11 cellular contexts compared by ENCODE assay signal in genomic region chr4:183986645-183987528, GRCh38.
DNase-seq lines count a peak whose midpoint lies in the region; ATAC-seq and TF ChIP-seq lines count a peak whose summit lies in the region.
"Had no signal": no experiment of that assay in that cellular context is flagged by ENCODE, and none has a peak within 500 bp of the region (broad histone marks: within the 10 kb centered on the region; RNA-seq: fewer than 3 reads in every experiment).

No MANE protein-coding gene starts in this region.

- H3K27me3 Mint-ChIP-seq in nephron progenitor cell (ENCODE audit: low read depth, poor library complexity), result peaks cover 4% of the 10 kb centered on the region

- 73% methylated on average over 32 of the region's 33 CpGs for WGBS in suprapubic skin

- H3K4me1 Mint-ChIP-seq in nephron progenitor cell, result peaks cover 17% of the 10 kb centered on the region
- H3K4me1 Mint-ChIP-seq: activated T-helper 17 cell treated with anti-CD3 and anti-CD28 coated beads, Interleukin-2, amount 50 U/mL, for 72 hours; naive thymus-derived CD8-positive, alpha-beta T cell had no signal

- peak overlapping the region; percentile 65 to 79 for H3K27ac ChIP-seq in coronary artery
- H3K27ac ChIP-seq in left lung, result peak overlapping the region; percentile 49 to 71
- H3K27ac ChIP-seq in suprapubic skin, result peak overlapping the region; percentile 87

- no peaks in the 10 kb centered on the region for H3K36me3 ChIP-seq in MG63
- H3K36me3 ChIP-seq in left lung, result no peaks in the 10 kb centered on the region
- no peaks in the 10 kb centered on the region for H3K36me3 ChIP-seq in suprapubic skin

- H3K4me1 ChIP-seq in left lung (peaks cover 0 to 26% of the 10 kb centered on the region in 2 donors), suprapubic skin (peaks cover 18% of the 10 kb centered on the region)

- no peak for TF ChIP-seq POLR2A in suprapubic skin (IDR thresholded peaks at IDR 0.05)

- no peak overlapping the region for H3K27ac Mint-ChIP-seq in nephron progenitor cell
- H3K27ac Mint-ChIP-seq: activated T-helper 17 cell treated with anti-CD3 and anti-CD28 coated beads, Interleukin-2, amount 50 U/mL, for 72 hours; naive thymus-derived CD8-positive, alpha-beta T cell had no signal

- TF ChIP-seq CTCF in coronary artery (IDR thresholded peaks at IDR 0.05), result no peak
- TF ChIP-seq CTCF in left lung (IDR thresholded peaks at IDR 0.05), result no peak
- TF ChIP-seq CTCF in suprapubic skin (IDR thresholded peaks at IDR 0.05), result no peak
- TF ChIP-seq CTCF in nephron progenitor cell (IDR thresholded peaks at IDR 0.05), result no peak

- no peak overlapping the region for H3K4me3 Mint-ChIP-seq in nephron progenitor cell
- H3K4me3 Mint-ChIP-seq: activated T-helper 17 cell treated with anti-CD3 and anti-CD28 coated beads, Interleukin-2, amount 50 U/mL, for 72 hours; naive thymus-derived CD8-positive, alpha-beta T cell had no signal

- H3K27me3 ChIP-seq in MG63 (no peaks in the 10 kb centered on the region), left lung (no peaks in the 10 kb centered on the region), suprapubic skin (no peaks in the 10 kb centered on the region)

- DNase-seq in MG63 (no peak), coronary artery (ENCODE audit: low spot score) (no peak), left lung (no peak), suprapubic skin (ENCODE audit: low spot score in 2 of 2) (no peak), NCI-H1436 (lab: John Stamatoyannopoulos, UW) (no peak), T-helper 1 cell (no peak), nephron progenitor cell (no peak), NOMO-1 (lab: John Stamatoyannopoulos, UW; ENCODE audit: unreplicated experiment in 2 of 2) (no peak)
- DNase-seq: naive thymus-derived CD8-positive, alpha-beta T cell had no signal

- H3K4me3 ChIP-seq in MG63 (peak overlapping the region; percentile 45), coronary artery (peak overlapping the region; percentile 73), left lung (peak overlapping the region; percentile 17 to 18), suprapubic skin (peak overlapping the region; percentile 44)

- intact Hi-C loops in left lung (cut with DNase I), result no loop called here

- no peak for TF ChIP-seq EP300 in suprapubic skin (IDR thresholded peaks at IDR 0.05)

- H3K36me3 Mint-ChIP-seq in nephron progenitor cell (ENCODE audit: low read depth), result peaks cover 11% of the 10 kb centered on the region
- H3K36me3 Mint-ChIP-seq: naive thymus-derived CD8-positive, alpha-beta T cell had no signal

- no peaks in the 10 kb centered on the region for H3K9me3 Mint-ChIP-seq in nephron progenitor cell
- H3K9me3 Mint-ChIP-seq: activated T-helper 17 cell treated with anti-CD3 and anti-CD28 coated beads, Interleukin-2, amount 50 U/mL, for 72 hours; naive thymus-derived CD8-positive, alpha-beta T cell had no signal

- no peaks in the 10 kb centered on the region for H3K9me3 ChIP-seq in MG63
- H3K9me3 ChIP-seq in left lung, result no peaks in the 10 kb centered on the region
- no peaks in the 10 kb centered on the region for H3K9me3 ChIP-seq in suprapubic skin

- no peak for ATAC-seq in left lung
- ATAC-seq: activated T-helper 17 cell treated with anti-CD3 and anti-CD28 coated beads, Interleukin-2, amount 50 U/mL, for 72 hours; HepG2; naive thymus-derived CD8-positive, alpha-beta T cell had no signal

Comparison
In these comparisons a context has a peak if more than half of its experiments do, and no peak if none do; other contexts are left out.
1. H3K4me3 ChIP-seq: peak in every context shown above with its lines; median percentile 73 in coronary artery; 45 in MG63; 44 in suprapubic skin; 18 in left lung.